ENCODE assay signal across 9 cellular contexts in the genomic region with DNA sequence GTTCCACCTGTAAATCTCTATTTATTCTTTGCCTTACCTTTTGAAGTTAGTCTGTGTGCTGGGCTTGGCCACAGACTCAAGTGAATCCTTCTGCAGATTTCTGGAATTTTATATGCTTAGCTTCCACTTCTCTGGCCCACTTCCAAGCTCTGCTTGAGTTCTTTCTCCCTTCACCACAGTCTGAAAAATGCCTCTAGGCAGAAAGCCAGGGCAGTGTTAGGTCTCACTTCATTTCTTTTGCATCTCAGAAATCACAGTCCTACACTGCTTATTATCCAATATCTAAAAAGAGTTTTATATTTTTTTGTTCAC. TPM values are rescaled to one million over a fixed set of nuclear protein-coding genes. Genes with fewer than 3 reads are reported as not detected.
DNase-seq lines count a peak whose midpoint lies in the region; ATAC-seq, FAIRE-seq and TF ChIP-seq lines count a peak whose summit lies in the region.
"Had no signal": no experiment of that assay in that cellular context is flagged by ENCODE, and none has a peak within 500 bp of the region (broad histone marks: within the 10 kb centered on the region; RNA-seq: fewer than 3 reads in every experiment).

No MANE protein-coding gene starts in this region.

- no peak for TF ChIP-seq CTCF in fibroblast of villous mesenchyme (IDR thresholded peaks at IDR 0.05; ENCODE audit: insufficient read depth, low read depth, low read length)
- TF ChIP-seq CTCF in endodermal cell (conservative IDR thresholded peaks at IDR 0.05) = no peak

- no peaks in the 10 kb centered on the region for H3K27me3 Mint-ChIP-seq in endodermal cell (ENCODE audit: insufficient read depth)
- H3K27me3 Mint-ChIP-seq: activated naive CD8-positive, alpha-beta T cell treated with anti-CD3 and anti-CD28 coated beads, Interleukin-2, amount 10 ng/mL, durations not matched to agents 7 days and 5 days had no signal

- H3K27me3 ChIP-seq in endodermal cell (ENCODE audit: control insufficient read depth, insufficient read depth, low read length, poor library complexity, severe bottlenecking) = no peaks in the 10 kb centered on the region

- peak; percentile 90 for FAIRE-seq in RCC 7860 (lab: Jason Lieb, UNC)

- peaks cover 2% of the 10 kb centered on the region for H3K9me3 ChIP-seq in endodermal cell (ENCODE audit: control insufficient read depth, low read length)

- H3K4me1 ChIP-seq in endodermal cell (ENCODE audit: control insufficient read depth, insufficient read depth, low read length) = no peaks in the 10 kb centered on the region

- H3K4me3 Mint-ChIP-seq in endodermal cell = no peak overlapping the region
- H3K4me3 Mint-ChIP-seq: activated naive CD8-positive, alpha-beta T cell treated with anti-CD3 and anti-CD28 coated beads, Interleukin-2, amount 10 ng/mL, durations not matched to agents 7 days and 5 days had no signal

- no peak for ATAC-seq in GM21447 (IDR thresholded peaks at IDR 0.05; ENCODE audit: unreplicated experiment)

- H3K4me3 ChIP-seq in fibroblast of villous mesenchyme (ENCODE audit: low read depth, low read length) (no peak overlapping the region), endodermal cell (ENCODE audit: low read length) (no peak overlapping the region)

- no peak overlapping the region for H3K9ac ChIP-seq in endodermal cell (ENCODE audit: extremely low read depth, low read length, poor library complexity, severe bottlenecking)

- H3K36me3 ChIP-seq in endodermal cell (ENCODE audit: control insufficient read depth, insufficient read depth, low read length) = peaks cover 13% of the 10 kb centered on the region

- no peak overlapping the region for H3K27ac Mint-ChIP-seq in endodermal cell
- H3K27ac Mint-ChIP-seq: activated naive CD8-positive, alpha-beta T cell treated with anti-CD3 and anti-CD28 coated beads, Interleukin-2, amount 10 ng/mL, durations not matched to agents 7 days and 5 days had no signal

- DNase-seq in GM04503 (ENCODE audit: low read depth) = peak; percentile 81
- peak; percentile 60 for DNase-seq in RCC 7860 (ENCODE audit: low spot score)
- DNase-seq in fibroblast of villous mesenchyme (ENCODE audit: low read depth) = peak; percentile 90
- peak; percentile 93 for DNase-seq in renal cortical epithelial cell (ENCODE audit: low read depth)
- DNase-seq in NK-92 treated with Interleukin-12 subunit alpha and Interleukin-12 subunit beta, amount 100 ng/mL, for 24 hours (lab: John Stamatoyannopoulos, UW) = no peak
- no peak for DNase-seq in KG1 (lab: John Stamatoyannopoulos, UW)
- no peak for DNase-seq in endodermal cell
- DNase-seq: activated naive CD8-positive, alpha-beta T cell treated with anti-CD3 and anti-CD28 coated beads, Interleukin-2, amount 10 ng/mL, durations not matched to agents 7 days and 5 days had no signal

- H3K27ac ChIP-seq in endodermal cell (ENCODE audit: low read depth, low read length) = no peak overlapping the region

- peaks cover 5% of the 10 kb centered on the region for H3K4me1 Mint-ChIP-seq in endodermal cell

- peaks cover 9% of the 10 kb centered on the region for H3K36me3 Mint-ChIP-seq in endodermal cell (ENCODE audit: low read depth)

- H3K9me3 Mint-ChIP-seq in endodermal cell = peaks cover 11% of the 10 kb centered on the region
- H3K9me3 Mint-ChIP-seq: activated naive CD8-positive, alpha-beta T cell treated with anti-CD3 and anti-CD28 coated beads, Interleukin-2, amount 10 ng/mL, durations not matched to agents 7 days and 5 days had no signal

RNA-seq across cellular contexts. Expression of gene INKA2, which starts 48.9 kb away (rescaled TPM):
- total RNA-seq in fibroblast of villous mesenchyme (4.3 and 4.5 TPM in 2 replicates), renal cortical epithelial cell (1.0 and 4.7 TPM in 2 replicates), endodermal cell (1 to 10 TPM; 1.4 to 1.9 TPM)
- 3.3 TPM for polyA plus RNA-seq in endodermal cell (2013, experiment 1 of 2)
- polyA plus RNA-seq in endodermal cell (2013, experiment 2 of 2) = 3.4 TPM

Comparison
In these comparisons a context has a peak if more than half of its experiments do, and no peak if none do; other contexts are left out.
1. DNase-seq: peak in GM04503 (single experiment), RCC 7860 (single experiment), fibroblast of villous mesenchyme (single experiment) and renal cortical epithelial cell (single experiment); none in NK-92 treated with Interleukin-12 subunit alpha and Interleukin-12 subunit beta, amount 100 ng/mL, for 24 hours (single experiment), KG1 (single experiment) and endodermal cell (single experiment).